In genomic region chr15:68199340-68199739, GRCh38 we compare ENCODE assay signal across 28 cellular contexts. TPM values are rescaled to one million over a fixed set of nuclear protein-coding genes. Genes with fewer than 3 reads are reported as not detected.
DNase-seq lines count a peak whose midpoint lies in the region; ATAC-seq and TF ChIP-seq lines count a peak whose summit lies in the region.
"Had no signal": no experiment of that assay in that cellular context is flagged by ENCODE, and none has a peak within 500 bp of the region (broad histone marks: within the 10 kb centered on the region; RNA-seq: fewer than 3 reads in every experiment).

No MANE protein-coding gene starts in this region.

- DNase-seq in activated naive CD8-positive, alpha-beta T cell treated with anti-CD3 and anti-CD28 coated beads, Interleukin-2, amount 50 U/mL, for 24 hours = no peak
- no peak for DNase-seq in activated naive CD8-positive, alpha-beta T cell treated with anti-CD3 and anti-CD28 coated beads for 36 hours
- DNase-seq in RWPE1 (ENCODE audit: low spot score) (no peak), iPS-NIHi11 (ENCODE audit: low spot score) (peak; percentile 9), type B pancreatic cell (ENCODE audit: extremely low spot score, unreplicated experiment) (peak; percentile 54), activated gamma-delta T cell treated with Interleukin-2 at 50 U/mL for 16 hours (no peak)
- DNase-seq: activated CD4-positive, alpha-beta T cell treated with anti-CD3 and anti-CD28 coated beads, Interleukin-2, amount 50 U/mL, for 4 hours; activated CD8-positive, alpha-beta memory T cell treated with anti-CD3 and anti-CD28 coated beads, Interleukin-2, amount 50 U/mL, for 48 hours; activated effector memory CD4-positive, alpha-beta T cell treated with Interleukin-2 at 50 U/mL for 16 hours; body of pancreas; C1 segment of cervical spinal cord; effector CD8-positive, alpha-beta T cell; EL; esophagus squamous epithelium; gastrocnemius medialis; left ventricle myocardium inferior; natural killer cell; NCI-H146; NCI-H526; right cardiac atrium; stimulated activated CD4-positive, alpha-beta T cell treated with anti-CD3 and anti-CD28 coated beads, Interleukin-4, amount 100 ng/mL, for 24 hours; stimulated activated naive CD4-positive, alpha-beta T cell had no signal

- H3K27ac Mint-ChIP-seq in activated naive CD8-positive, alpha-beta T cell treated with anti-CD3 and anti-CD28 coated beads, Interleukin-2, amount 50 U/mL, for 24 hours = peak overlapping the region; percentile 52
- no peak overlapping the region for H3K27ac Mint-ChIP-seq in activated naive CD8-positive, alpha-beta T cell treated with anti-CD3 and anti-CD28 coated beads for 36 hours
- no peak overlapping the region for H3K27ac Mint-ChIP-seq in type B pancreatic cell
- H3K27ac Mint-ChIP-seq: mesothelial cell of epicardium had no signal

- peak overlapping the region; percentile 43; the same call in 1 of the 2 replicates for H3K27ac ChIP-seq in RWPE1
- H3K27ac ChIP-seq: esophagus squamous epithelium, gastrocnemius medialis, left ventricle myocardium inferior, parathyroid adenoma, thoracic aorta had no signal

- H3K4me3 Mint-ChIP-seq in activated naive CD8-positive, alpha-beta T cell treated with anti-CD3 and anti-CD28 coated beads, Interleukin-2, amount 50 U/mL, for 24 hours = no peak overlapping the region
- H3K4me3 Mint-ChIP-seq in activated naive CD8-positive, alpha-beta T cell treated with anti-CD3 and anti-CD28 coated beads for 36 hours = no peak overlapping the region
- no peak overlapping the region for H3K4me3 Mint-ChIP-seq in type B pancreatic cell
- H3K4me3 Mint-ChIP-seq: mesothelial cell of epicardium, natural killer cell had no signal

- H3K4me1 Mint-ChIP-seq in activated naive CD8-positive, alpha-beta T cell treated with anti-CD3 and anti-CD28 coated beads, Interleukin-2, amount 50 U/mL, for 24 hours = no peaks in the 10 kb centered on the region
- H3K4me1 Mint-ChIP-seq in activated naive CD8-positive, alpha-beta T cell treated with anti-CD3 and anti-CD28 coated beads for 36 hours = no peaks in the 10 kb centered on the region
- H3K4me1 Mint-ChIP-seq in type B pancreatic cell (ENCODE audit: unreplicated experiment) = peaks cover 22% of the 10 kb centered on the region

- peaks cover 4% of the 10 kb centered on the region for H3K36me3 Mint-ChIP-seq in activated naive CD8-positive, alpha-beta T cell treated with anti-CD3 and anti-CD28 coated beads, Interleukin-2, amount 50 U/mL, for 24 hours (ENCODE audit: low read depth)
- peaks cover 6% of the 10 kb centered on the region for H3K36me3 Mint-ChIP-seq in activated naive CD8-positive, alpha-beta T cell treated with anti-CD3 and anti-CD28 coated beads for 36 hours
- H3K36me3 Mint-ChIP-seq in type B pancreatic cell = peaks cover 15% of the 10 kb centered on the region
- H3K36me3 Mint-ChIP-seq: IgD-negative memory B cell, natural killer cell had no signal

- CTCF ChIA-PET in RWPE1 (lab: Yijun Ruan, JAX) = interaction anchor here (0.9 kb wide), 1 partner anchor 11 kb away, joined by 4 read pairs; no protein-coding TSS in a partner anchor

- H3K27me3 Mint-ChIP-seq in activated naive CD8-positive, alpha-beta T cell treated with anti-CD3 and anti-CD28 coated beads, Interleukin-2, amount 50 U/mL, for 24 hours = no peaks in the 10 kb centered on the region
- H3K27me3 Mint-ChIP-seq in activated naive CD8-positive, alpha-beta T cell treated with anti-CD3 and anti-CD28 coated beads for 36 hours = no peaks in the 10 kb centered on the region
- no peaks in the 10 kb centered on the region for H3K27me3 Mint-ChIP-seq in type B pancreatic cell
- H3K27me3 Mint-ChIP-seq: IgD-negative memory B cell had no signal

- TF ChIP-seq CTCF in RWPE1 (conservative IDR thresholded peaks at IDR 0.05; ENCODE audit: low read depth) (no peak), type B pancreatic cell (conservative IDR thresholded peaks at IDR 0.05) (no peak)

- ATAC-seq in activated naive CD8-positive, alpha-beta T cell treated with anti-CD3 and anti-CD28 coated beads, Interleukin-2, amount 50 U/mL, for 24 hours = no peak
- ATAC-seq in HG03342 (IDR thresholded peaks at IDR 0.05; ENCODE audit: unreplicated experiment) = no peak
- no peak for ATAC-seq in GM19452 (IDR thresholded peaks at IDR 0.05; ENCODE audit: unreplicated experiment)
- ATAC-seq: body of pancreas, gastrocnemius medialis, natural killer cell had no signal

- POLR2A ChIA-PET in RWPE1 (lab: Yijun Ruan, JAX; ENCODE audit: low non-redundant PET) = no interaction called here

- H3K9me3 Mint-ChIP-seq in activated naive CD8-positive, alpha-beta T cell treated with anti-CD3 and anti-CD28 coated beads, Interleukin-2, amount 50 U/mL, for 24 hours = no peaks in the 10 kb centered on the region
- no peaks in the 10 kb centered on the region for H3K9me3 Mint-ChIP-seq in activated naive CD8-positive, alpha-beta T cell treated with anti-CD3 and anti-CD28 coated beads for 36 hours
- H3K9me3 Mint-ChIP-seq in type B pancreatic cell = no peaks in the 10 kb centered on the region
- H3K9me3 Mint-ChIP-seq: IgD-negative memory B cell, mesothelial cell of epicardium, natural killer cell had no signal

RNA-seq across cellular contexts. Expression of gene CALML4, which starts 5.8 kb away (rescaled TPM):
- 1 to 10 TPM; 5.4 to 7.4 TPM for total RNA-seq in activated naive CD8-positive, alpha-beta T cell treated with anti-CD3 and anti-CD28 coated beads for 36 hours
- total RNA-seq in type B pancreatic cell (ENCODE audit: low replicate concordance) = 8.9 and 9.4 TPM in 2 replicates

RNA-seq across cellular contexts. Expression of gene CLN6, which starts 30.2 kb away (rescaled TPM):
- total RNA-seq in activated naive CD8-positive, alpha-beta T cell treated with anti-CD3 and anti-CD28 coated beads for 36 hours = 10 to 100 TPM; 67.7 to 72.0 TPM
- total RNA-seq in type B pancreatic cell (ENCODE audit: low replicate concordance) = 29.5 and 43.0 TPM in 2 replicates

Comparison
In these comparisons a context has a peak if more than half of its experiments do, and no peak if none do; other contexts are left out.
1. DNase-seq: peak in iPS-NIHi11 (single experiment) and type B pancreatic cell (single experiment); none in activated naive CD8-positive, alpha-beta T cell treated with anti-CD3 and anti-CD28 coated beads, Interleukin-2, amount 50 U/mL, for 24 hours (single experiment), activated naive CD8-positive, alpha-beta T cell treated with anti-CD3 and anti-CD28 coated beads for 36 hours (single experiment), RWPE1 (single experiment) and activated gamma-delta T cell treated with Interleukin-2 at 50 U/mL for 16 hours (single experiment).